ENCODE assay signal across 1 cellular context in genomic region chr22:18954333-18954732, GRCh38.
TF ChIP-seq lines count a peak whose summit lies in the region.

No MANE protein-coding gene starts in this region.

TF ChIP-seq in GM12878, 131 proteins besides CTCF, POLR2A, EP300 and RAD21:
- TF ChIP-seq ZBTB33 (IDR thresholded peaks at IDR 0.05) (no peak), SMC3 (IDR thresholded peaks at IDR 0.05; ENCODE audit: borderline replicate concordance, low read length) (peak; percentile 35; the same call in 1 of the 2 replicates)
